9 cellular contexts compared by ENCODE assay signal in genomic region chr10:22648547-22648961, GRCh38.
DNase-seq lines count a peak whose midpoint lies in the region; ATAC-seq and TF ChIP-seq lines count a peak whose summit lies in the region.
"Had no signal": no experiment of that assay in that cellular context is flagged by ENCODE, and none has a peak within 500 bp of the region (broad histone marks: within the 10 kb centered on the region; RNA-seq: fewer than 3 reads in every experiment).

No MANE protein-coding gene starts in this region.

- peaks cover 32% of the 10 kb centered on the region for H3K4me1 ChIP-seq in cardiac muscle cell (ENCODE audit: low read depth)
- H3K4me1 ChIP-seq in thyroid gland, result peaks cover 10 to 21% of the 10 kb centered on the region in 2 donors

- H3K9me3 ChIP-seq in cardiac muscle cell (ENCODE audit: low read depth), result no peaks in the 10 kb centered on the region
- H3K9me3 ChIP-seq in thyroid gland, result no peaks in the 10 kb centered on the region

- DNase-seq in cardiac muscle cell (ENCODE audit: low read depth in 1 of 2, low spot score in 1 of 2) (peak in 1 of 2 donors; percentile 42), left ventricle myocardium superior (no peak), KBM-7 (peak; percentile 41), epithelial cell of esophagus (ENCODE audit: low read depth) (peak; percentile 16), thyroid gland (no peak), hypothalamus (lab: John Stamatoyannopoulos, UW) (no peak), NCI-H510A treated with DMSO at 0.1 percent for 48 hours (lab: John Stamatoyannopoulos, UW) (no peak), caudate nucleus (lab: John Stamatoyannopoulos, UW) (no peak)
- DNase-seq: SHP77 treated with DMSO at 0.1 percent for 48 hours had no signal

- TF ChIP-seq POLR2A in thyroid gland (IDR thresholded peaks at IDR 0.05), result no peak

- intact Hi-C loops in left ventricle myocardium superior (cut with micrococcal nuclease) (no loop called here), thyroid gland (cut with DNase I) (no loop called here)

- in situ Hi-C loops in KBM-7 (cut with MboI; ENCODE audit: low pct_unique_long_range_greater_than_20kb, low sequenced_read_pairs), result no loop called here

- ATAC-seq in left ventricle myocardium superior, result no peak

- H3K36me3 ChIP-seq in cardiac muscle cell (no peaks in the 10 kb centered on the region), thyroid gland (no peaks in the 10 kb centered on the region)

- no peak overlapping the region for H3K4me3 ChIP-seq in cardiac muscle cell
- no peak overlapping the region for H3K4me3 ChIP-seq in epithelial cell of esophagus (ENCODE audit: low read length)
- H3K4me3 ChIP-seq in thyroid gland (replicated peaks in 1 of 3), result no peak overlapping the region

- TF ChIP-seq CTCF in cardiac muscle cell (IDR thresholded peaks at IDR 0.05; ENCODE audit: low read depth, low read length) (no peak), epithelial cell of esophagus (IDR thresholded peaks at IDR 0.05; ENCODE audit: insufficient read depth, low read depth, low read length, missing control alignments) (no peak), thyroid gland (IDR thresholded peaks at IDR 0.05) (no peak)

- H3K27ac ChIP-seq in cardiac muscle cell (peak overlapping the region; percentile 39), thyroid gland (peak overlapping the region in 2 of 3 donors; percentile 30 to 32), caudate nucleus (ENCODE audit: low read depth, low read length) (no peak overlapping the region)

- 12 to 44% methylated on average over 2 of the region's 2 CpGs for WGBS in thyroid gland, 2 donors

- H3K27me3 ChIP-seq in cardiac muscle cell (no peaks in the 10 kb centered on the region), thyroid gland (no peaks in the 10 kb centered on the region)

Comparison
In these comparisons a context has a peak if more than half of its experiments do, and no peak if none do; other contexts are left out.
1. DNase-seq: peak in KBM-7 (single experiment) and epithelial cell of esophagus (single experiment); none in left ventricle myocardium superior (single experiment), thyroid gland (0 of 2), hypothalamus (0 of 51), NCI-H510A treated with DMSO at 0.1 percent for 48 hours (single experiment) and caudate nucleus (0 of 61).